In the genomic region with DNA sequence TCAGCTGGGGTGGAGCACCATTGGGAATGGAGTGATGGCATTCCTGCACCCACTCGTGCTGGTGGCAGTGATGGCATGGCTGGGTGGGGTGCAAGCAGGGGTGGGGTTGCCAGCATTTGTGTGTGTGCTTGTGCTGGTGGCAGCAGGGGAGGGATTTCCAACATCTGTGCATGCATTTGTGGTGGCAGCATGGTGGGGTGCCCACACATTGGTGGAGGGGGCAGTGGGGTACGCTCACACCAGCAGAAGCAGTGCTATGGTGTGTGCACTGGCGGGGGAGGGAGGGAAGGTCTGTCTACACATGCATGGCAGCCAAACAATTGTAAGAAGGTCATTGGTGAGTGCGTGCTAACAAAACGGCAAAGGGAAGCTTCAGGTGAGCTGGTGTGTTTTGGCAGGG, we compare ENCODE assay signal across 28 cellular contexts.
"Had no signal": no experiment of that assay in that cellular context is flagged by ENCODE, and none has a peak within 500 bp of the region (broad histone marks: within the 10 kb centered on the region; RNA-seq: fewer than 3 reads in every experiment).

No MANE protein-coding gene starts in this region.

- H3K27ac Mint-ChIP-seq: activated CD4-positive, alpha-beta memory T cell treated with anti-CD3 and anti-CD28 coated beads for 36 hours; activated CD4-positive, alpha-beta T cell treated with anti-CD3 and anti-CD28 coated beads for 36 hours; activated CD4-positive, alpha-beta T cell treated with anti-CD3 and anti-CD28 coated beads, Interleukin-2, amount 10 ng/mL, durations not matched to agents 24 days and 14 days; activated CD8-positive, alpha-beta memory T cell treated with anti-CD3 and anti-CD28 coated beads, Interleukin-2, amount 10 ng/mL, durations not matched to agents 7 days and 5 days; activated CD8-positive, alpha-beta T cell treated with anti-CD3 and anti-CD28 coated beads, Interleukin-2, amount 10 ng/mL, durations not matched to agents 7 days and 5 days; activated naive CD4-positive, alpha-beta T cell treated with anti-CD3 and anti-CD28 coated beads, Interleukin-2, amount 10 ng/mL, durations not matched to agents 7 days and 5 days; activated naive CD4-positive, alpha-beta T cell treated with anti-CD3 and anti-CD28 coated beads, Interleukin-2, amount 50 U/mL, for 72 hours; activated naive CD8-positive, alpha-beta T cell treated with anti-CD3 and anti-CD28 coated beads, Interleukin-2, amount 10 ng/mL, durations not matched to agents 7 days and 5 days; activated T-helper 1 cell treated with anti-CD3 and anti-CD28 coated beads, Interleukin-12 subunit alpha, Interleukin-12 subunit beta, Interleukin-2, Interleukin-4 antibody, amounts not matched to agents 30 ng/mL and 10 ng/mL and 1 ng/mL, durations not matched to agents 14 hours and 24 hours and 36 hours; activated T-helper 2 cell treated with anti-CD3 and anti-CD28 coated beads, Interferon-gamma antibody, Interleukin-2, Interleukin-4, amounts not matched to agents 10 μg/mL and 5 μg/mL and 100 μg/mL, durations not matched to agents 14 hours and 24 hours and 36 hours had no signal

- H3K27me3 Mint-ChIP-seq: activated CD4-positive, alpha-beta memory T cell treated with anti-CD3 and anti-CD28 coated beads for 36 hours; activated CD8-positive, alpha-beta memory T cell treated with anti-CD3 and anti-CD28 coated beads, Interleukin-2, amount 10 ng/mL, durations not matched to agents 7 days and 5 days; activated naive CD4-positive, alpha-beta T cell treated with anti-CD3 and anti-CD28 coated beads, Interleukin-2, amount 10 ng/mL, durations not matched to agents 7 days and 5 days had no signal

- H3K36me3 Mint-ChIP-seq: activated CD4-positive, alpha-beta memory T cell treated with anti-CD3 and anti-CD28 coated beads for 36 hours; activated CD8-positive, alpha-beta memory T cell treated with anti-CD3 and anti-CD28 coated beads, Interleukin-2, amount 10 ng/mL, durations not matched to agents 7 days and 5 days; activated naive CD4-positive, alpha-beta T cell treated with anti-CD3 and anti-CD28 coated beads, Interleukin-2, amount 10 ng/mL, durations not matched to agents 7 days and 5 days; activated naive CD8-positive, alpha-beta T cell treated with anti-CD3 and anti-CD28 coated beads, Interleukin-2, amount 10 ng/mL, durations not matched to agents 7 days and 5 days had no signal

- H3K9me3 ChIP-seq: esophagus squamous epithelium, gastroesophageal sphincter had no signal

- H3K27ac ChIP-seq: brain microvascular endothelial cell, epithelial cell of prostate, esophagus squamous epithelium, gastroesophageal sphincter, heart right ventricle had no signal

- H3K4me3 ChIP-seq: esophagus squamous epithelium, gastroesophageal sphincter, heart right ventricle had no signal

- ATAC-seq: activated CD4-positive, alpha-beta T cell treated with anti-CD3 and anti-CD28 coated beads for 36 hours; activated CD8-positive, alpha-beta memory T cell treated with anti-CD3 and anti-CD28 coated beads, Interleukin-2, amount 10 ng/mL, durations not matched to agents 7 days and 5 days; activated CD8-positive, alpha-beta T cell treated with anti-CD3 and anti-CD28 coated beads, Interleukin-2, amount 10 ng/mL, durations not matched to agents 7 days and 5 days; activated naive CD4-positive, alpha-beta T cell treated with anti-CD3 and anti-CD28 coated beads, Interleukin-2, amount 50 U/mL, for 72 hours; gastroesophageal sphincter had no signal

- H3K4me1 ChIP-seq: esophagus squamous epithelium, gastroesophageal sphincter, heart right ventricle had no signal

- H3K36me3 ChIP-seq: brain microvascular endothelial cell, esophagus squamous epithelium, gastroesophageal sphincter, heart right ventricle had no signal

- DNase-seq: activated CD4-positive, alpha-beta memory T cell treated with anti-CD3 and anti-CD28 coated beads for 36 hours; activated CD4-positive, alpha-beta T cell treated with anti-CD3 and anti-CD28 coated beads for 36 hours; activated CD4-positive, alpha-beta T cell treated with anti-CD3 and anti-CD28 coated beads, Interleukin-2, amount 10 ng/mL, durations not matched to agents 24 days and 14 days; activated CD4-positive, CD25-positive, alpha-beta regulatory T cell; activated CD4-positive, CD25-positive, alpha-beta regulatory T cell treated with anti-CD3 and anti-CD28 coated beads, Interleukin-2, amount 50 U/mL, for 72 hours; activated CD8-positive, alpha-beta memory T cell treated with anti-CD3 and anti-CD28 coated beads, Interleukin-2, amount 10 ng/mL, durations not matched to agents 7 days and 5 days; activated CD8-positive, alpha-beta memory T cell treated with anti-CD3 and anti-CD28 coated beads, Interleukin-2, amount 50 U/mL, for 4 hours; activated CD8-positive, alpha-beta T cell treated with anti-CD3 and anti-CD28 coated beads, Interleukin-2, amount 10 ng/mL, durations not matched to agents 7 days and 5 days; activated effector memory CD4-positive, alpha-beta T cell treated with anti-CD3 and anti-CD28 coated beads, Interleukin-2, amount 50 U/mL, for 16 hours; activated naive CD4-positive, alpha-beta T cell treated with anti-CD3 and anti-CD28 coated beads, Interleukin-2, amount 10 ng/mL, durations not matched to agents 7 days and 5 days; activated naive CD8-positive, alpha-beta T cell treated with anti-CD3 and anti-CD28 coated beads, Interleukin-2, amount 10 ng/mL, durations not matched to agents 7 days and 5 days; activated T-cell treated with anti-CD3 and anti-CD28 coated beads, Interleukin-2, amount 50 U/mL, for 1 hour; activated T-cell treated with anti-CD3 and anti-CD28 coated beads, Interleukin-2, amount 50 U/mL, for 48 hours; anterior cingulate cortex; brain microvascular endothelial cell; cortex of kidney; dermis blood vessel endothelial cell; effector CD8-positive, alpha-beta T cell; esophagus squamous epithelium; foreskin melanocyte; heart right ventricle; T-helper 2 cell had no signal

- H3K27me3 ChIP-seq: brain microvascular endothelial cell, esophagus squamous epithelium, gastroesophageal sphincter, heart right ventricle had no signal

- H3K4me1 Mint-ChIP-seq: activated CD4-positive, alpha-beta T cell treated with anti-CD3 and anti-CD28 coated beads for 36 hours; activated CD4-positive, alpha-beta T cell treated with anti-CD3 and anti-CD28 coated beads, Interleukin-2, amount 10 ng/mL, durations not matched to agents 24 days and 14 days; activated CD8-positive, alpha-beta memory T cell treated with anti-CD3 and anti-CD28 coated beads, Interleukin-2, amount 10 ng/mL, durations not matched to agents 7 days and 5 days; activated naive CD4-positive, alpha-beta T cell treated with anti-CD3 and anti-CD28 coated beads, Interleukin-2, amount 10 ng/mL, durations not matched to agents 7 days and 5 days; activated naive CD8-positive, alpha-beta T cell treated with anti-CD3 and anti-CD28 coated beads, Interleukin-2, amount 10 ng/mL, durations not matched to agents 7 days and 5 days; central memory CD8-positive, alpha-beta T cell had no signal

- H3K4me3 Mint-ChIP-seq: activated CD4-positive, alpha-beta memory T cell treated with anti-CD3 and anti-CD28 coated beads for 36 hours; activated CD4-positive, alpha-beta T cell treated with anti-CD3 and anti-CD28 coated beads for 36 hours; activated CD4-positive, alpha-beta T cell treated with anti-CD3 and anti-CD28 coated beads, Interleukin-2, amount 10 ng/mL, durations not matched to agents 24 days and 14 days; activated CD8-positive, alpha-beta memory T cell treated with anti-CD3 and anti-CD28 coated beads, Interleukin-2, amount 10 ng/mL, durations not matched to agents 7 days and 5 days; activated CD8-positive, alpha-beta T cell treated with anti-CD3 and anti-CD28 coated beads, Interleukin-2, amount 10 ng/mL, durations not matched to agents 7 days and 5 days; activated naive CD4-positive, alpha-beta T cell treated with anti-CD3 and anti-CD28 coated beads, Interleukin-2, amount 10 ng/mL, durations not matched to agents 7 days and 5 days; activated naive CD8-positive, alpha-beta T cell treated with anti-CD3 and anti-CD28 coated beads, Interleukin-2, amount 10 ng/mL, durations not matched to agents 7 days and 5 days; activated T-helper 1 cell treated with anti-CD3 and anti-CD28 coated beads, Interleukin-12 subunit alpha, Interleukin-12 subunit beta, Interleukin-2, Interleukin-4 antibody, amounts not matched to agents 30 ng/mL and 10 ng/mL and 1 ng/mL, durations not matched to agents 14 hours and 24 hours and 36 hours; central memory CD8-positive, alpha-beta T cell had no signal

- H3K9me3 Mint-ChIP-seq: activated CD4-positive, alpha-beta memory T cell treated with anti-CD3 and anti-CD28 coated beads for 36 hours; activated naive CD4-positive, alpha-beta T cell treated with anti-CD3 and anti-CD28 coated beads, Interleukin-2, amount 10 ng/mL, durations not matched to agents 7 days and 5 days; activated naive CD8-positive, alpha-beta T cell treated with anti-CD3 and anti-CD28 coated beads, Interleukin-2, amount 10 ng/mL, durations not matched to agents 7 days and 5 days; activated T-helper 1 cell treated with anti-CD3 and anti-CD28 coated beads, Interleukin-12 subunit alpha, Interleukin-12 subunit beta, Interleukin-2, Interleukin-4 antibody, amounts not matched to agents 30 ng/mL and 10 ng/mL and 1 ng/mL, durations not matched to agents 14 hours and 24 hours and 36 hours; activated T-helper 2 cell treated with anti-CD3 and anti-CD28 coated beads, Interferon-gamma antibody, Interleukin-2, Interleukin-4, amounts not matched to agents 10 μg/mL and 5 μg/mL and 100 μg/mL, durations not matched to agents 14 hours and 24 hours and 36 hours; central memory CD8-positive, alpha-beta T cell had no signal
